15 cellular contexts compared by ENCODE assay signal in genomic region chrX:21947671-21948070, GRCh38. TPM values are rescaled to one million over a fixed set of nuclear protein-coding genes. Genes with fewer than 3 reads are reported as not detected.
A peak's percentile ranks its signal among the peaks of the same experiment; 100 is the strongest.
DNase-seq lines count a peak whose midpoint lies in the region; ATAC-seq and TF ChIP-seq lines count a peak whose summit lies in the region.
"Had no signal": no experiment of that assay in that cellular context is flagged by ENCODE, and none has a peak within 500 bp of the region (broad histone marks: within the 10 kb centered on the region; RNA-seq: fewer than 3 reads in every experiment).

No MANE protein-coding gene starts in this region.

- H3K4me3 Mint-ChIP-seq in brain (peak overlapping the region; percentile 66 to 81 (median 77)), type B pancreatic cell (peak overlapping the region; percentile 70)

- H2AK5ac ChIP-seq in mesendoderm (ENCODE audit: low read length): no peak overlapping the region

- no peak overlapping the region for H2BK15ac ChIP-seq in mesendoderm (replicated peaks; ENCODE audit: low read depth)

- H4K5ac ChIP-seq in mesendoderm (ENCODE audit: low read length): no peak overlapping the region

- WGBS in mesendoderm (ENCODE audit: extremely low coverage, insufficient coverage, low lambda C conversion rate): no CpG with 5 or more reads among the region's 6 CpGs

- H3K4me1 Mint-ChIP-seq in brain (peaks cover 73% of the 10 kb centered on the region), type B pancreatic cell (ENCODE audit: unreplicated experiment) (peaks cover 49% of the 10 kb centered on the region)

- no peak overlapping the region for H3K4me2 ChIP-seq in mesendoderm (ENCODE audit: low read length)

- H3K79me2 ChIP-seq in mesendoderm (ENCODE audit: control insufficient read depth, insufficient read depth, low read length): peaks cover 69% of the 10 kb centered on the region

- H3K36me3 ChIP-seq in cardiac muscle cell (no peaks in the 10 kb centered on the region), mesendoderm (ENCODE audit: control insufficient read depth, insufficient read depth, low read length) (no peaks in the 10 kb centered on the region)
- H3K36me3 ChIP-seq: spleen, tibial artery had no signal

- H3K27me3 ChIP-seq in cardiac muscle cell: no peaks in the 10 kb centered on the region
- no peaks in the 10 kb centered on the region for H3K27me3 ChIP-seq in mesendoderm (ENCODE audit: insufficient read depth, low read length, poor library complexity)
- H3K27me3 ChIP-seq: spleen, tibial artery had no signal

- no peak for DNase-seq in cardiac muscle cell (ENCODE audit: low read depth in 1 of 2, low spot score in 1 of 2)
- no peak for DNase-seq in left cardiac atrium
- DNase-seq in mesendoderm: no peak
- no peak for DNase-seq in type B pancreatic cell (ENCODE audit: extremely low spot score, unreplicated experiment)
- no peak for DNase-seq in posterior cingulate gyrus
- DNase-seq in activated T-cell treated with anti-CD3 and anti-CD28 coated beads for 4 hours: no peak
- DNase-seq in NCI-H2081 treated with DMSO at 0.1 percent for 48 hours (lab: John Stamatoyannopoulos, UW): no peak
- DNase-seq: activated CD8-positive, alpha-beta memory T cell treated with anti-CD3 and anti-CD28 coated beads, Interleukin-2, amount 50 U/mL, for 4 hours; DMS79; foreskin melanocyte; NCI-H2029; spleen; tibial artery had no signal

- H3K4me3 ChIP-seq in cardiac muscle cell (no peak overlapping the region), mesendoderm (ENCODE audit: low read length) (no peak overlapping the region)
- H3K4me3 ChIP-seq: spleen, tibial artery had no signal

- H3K36me3 Mint-ChIP-seq in brain (peaks cover 17% of the 10 kb centered on the region), type B pancreatic cell (peaks cover 18% of the 10 kb centered on the region)

- H4K8ac ChIP-seq in mesendoderm (ENCODE audit: low read depth, low read length): no peak overlapping the region

- H3K4me1 ChIP-seq in cardiac muscle cell (ENCODE audit: low read depth) (peaks cover 62% of the 10 kb centered on the region), mesendoderm (ENCODE audit: control insufficient read depth, low read depth, low read length) (peaks cover 3% of the 10 kb centered on the region)

- peak overlapping the region; percentile 84 to 95 (median 91) for H3K27ac Mint-ChIP-seq in brain
- H3K27ac Mint-ChIP-seq in type B pancreatic cell: peak overlapping the region; percentile 86

- TF ChIP-seq CTCF in cardiac muscle cell (IDR thresholded peaks at IDR 0.05; ENCODE audit: low read depth, low read length): no peak
- no peak for TF ChIP-seq CTCF in brain (conservative IDR thresholded peaks at IDR 0.05)
- TF ChIP-seq CTCF in type B pancreatic cell (conservative IDR thresholded peaks at IDR 0.05): no peak

- H3K27ac ChIP-seq in cardiac muscle cell (peak overlapping the region; percentile 97), mesendoderm (ENCODE audit: low read depth, low read length) (peak overlapping the region; percentile 36)
- H3K27ac ChIP-seq: tibial artery had no signal

- no peaks in the 10 kb centered on the region for H3K9me3 ChIP-seq in cardiac muscle cell (ENCODE audit: low read depth)
- H3K9me3 ChIP-seq: spleen, tibial artery had no signal

- H3K56ac ChIP-seq in mesendoderm (ENCODE audit: low read length): peak overlapping the region; percentile 56

- H3K9me3 Mint-ChIP-seq in brain (peaks cover 0 to 3% (median 3%) of the 10 kb centered on the region in 5 experiments), type B pancreatic cell (no peaks in the 10 kb centered on the region)

- H3K79me1 ChIP-seq in mesendoderm (ENCODE audit: low read length): no peaks in the 10 kb centered on the region

- no peak for ATAC-seq in left cardiac atrium
- ATAC-seq: Right ventricle myocardium inferior had no signal

- H3K4ac ChIP-seq in mesendoderm (ENCODE audit: low read depth, low read length): no peak overlapping the region

- H3K9ac ChIP-seq in mesendoderm (ENCODE audit: low read length): no peak overlapping the region

- intact Hi-C loops in left cardiac atrium (cut with DNase I): no loop called here
- intact Hi-C loops in posterior cingulate gyrus (cut with DNase I): no loop called here

- no peak overlapping the region for H2BK5ac ChIP-seq in mesendoderm (ENCODE audit: low read length)

- no peak overlapping the region for H2BK120ac ChIP-seq in mesendoderm (ENCODE audit: low read depth, low read length)

- H3K23ac ChIP-seq in mesendoderm (ENCODE audit: low read length): no peak overlapping the region

- H3K18ac ChIP-seq in mesendoderm (ENCODE audit: low read length): peak overlapping the region; percentile 18

- peaks cover 3% of the 10 kb centered on the region for H3K27me3 Mint-ChIP-seq in brain
- H3K27me3 Mint-ChIP-seq in type B pancreatic cell: no peaks in the 10 kb centered on the region

RNA-seq across cellular contexts. Expression of gene SMS, which starts 7.2 kb away (rescaled TPM):
- 213 and 253 TPM in 2 replicates for total RNA-seq in cardiac muscle cell
- polyA plus RNA-seq in cardiac muscle cell: 403 and 501 TPM in 2 replicates
- total RNA-seq in left cardiac atrium: 10 to 100 TPM; 49.0 to 64.7 TPM
- 147 TPM for polyA plus RNA-seq in brain (ENCODE audit: insufficient read depth, low read depth, low replicate concordance)
- 152 TPM for polyA plus RNA-seq in mesendoderm (2013, experiment 1 of 2)
- polyA plus RNA-seq in mesendoderm (2013, experiment 2 of 2): 155 TPM
- 138 and 277 TPM in 2 replicates for total RNA-seq in type B pancreatic cell (ENCODE audit: low replicate concordance)
